9 cellular contexts compared by ENCODE assay signal in the genomic region with DNA sequence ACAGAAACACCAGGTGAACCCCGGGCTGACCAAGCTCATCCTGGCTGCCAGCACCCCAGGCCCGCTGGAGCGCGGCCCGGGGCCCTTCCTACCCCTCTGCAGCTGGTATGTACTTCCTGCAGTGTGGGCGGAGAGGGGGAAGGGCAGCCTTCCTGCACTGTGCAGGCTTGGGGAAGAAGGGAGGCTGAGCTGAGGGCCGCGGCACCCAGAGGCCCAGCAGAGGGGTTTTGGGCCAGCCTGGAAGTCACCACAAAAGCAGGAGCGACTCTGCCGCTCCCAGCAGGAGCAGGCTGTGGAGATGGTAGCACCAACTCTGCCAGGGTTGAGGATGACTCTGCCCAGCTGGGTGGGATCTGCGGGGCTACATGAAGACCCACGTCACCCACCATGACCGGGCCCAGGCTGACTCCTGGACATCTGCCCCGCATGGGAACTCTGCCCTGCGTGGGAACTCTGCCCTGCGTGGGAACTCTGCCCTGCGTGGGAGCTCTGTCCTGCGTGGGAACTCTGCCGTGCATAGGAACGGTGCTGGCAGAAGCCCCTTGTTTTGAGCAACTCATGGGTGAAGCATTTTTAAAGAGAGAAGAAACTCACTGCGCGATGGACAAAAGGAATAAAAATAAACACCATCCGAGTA.
DNase-seq lines count a peak whose midpoint lies in the region; TF ChIP-seq lines count a peak whose summit lies in the region.
"Had no signal": no experiment of that assay in that cellular context is flagged by ENCODE, and none has a peak within 500 bp of the region (broad histone marks: within the 10 kb centered on the region; RNA-seq: fewer than 3 reads in every experiment).

No MANE protein-coding gene starts in this region.

- H3K27ac ChIP-seq in vagina: no peak overlapping the region
- H3K27ac ChIP-seq: parathyroid adenoma had no signal

- no peaks in the 10 kb centered on the region for H3K36me3 Mint-ChIP-seq in activated T-helper 1 cell treated with anti-CD3 and anti-CD28 coated beads, Interleukin-12 subunit alpha, Interleukin-12 subunit beta, Interleukin-2, Interleukin-4 antibody, amounts not matched to agents 30 ng/mL and 10 ng/mL and 1 ng/mL, durations not matched to agents 14 hours and 24 hours and 36 hours (ENCODE audit: low read depth)

- intact Hi-C loops in activated T-helper 1 cell treated with anti-CD3 and anti-CD28 coated beads, Interleukin-12 subunit alpha, Interleukin-12 subunit beta, Interleukin-2, Interleukin-4 antibody, amounts not matched to agents 30 ng/mL and 10 ng/mL and 1 ng/mL, durations not matched to agents 14 hours and 24 hours and 36 hours (cut with micrococcal nuclease): no loop called here
- intact Hi-C loops in vagina (cut with DNase I): no loop called here

- H3K4me1 Mint-ChIP-seq in activated T-helper 1 cell treated with anti-CD3 and anti-CD28 coated beads, Interleukin-12 subunit alpha, Interleukin-12 subunit beta, Interleukin-2, Interleukin-4 antibody, amounts not matched to agents 30 ng/mL and 10 ng/mL and 1 ng/mL, durations not matched to agents 14 hours and 24 hours and 36 hours (ENCODE audit: low read depth): no peaks in the 10 kb centered on the region

- H3K4me3 ChIP-seq in vagina: no peak overlapping the region

- H3K36me3 ChIP-seq in vagina: no peaks in the 10 kb centered on the region

- no peak overlapping the region for H3K4me3 Mint-ChIP-seq in activated T-helper 1 cell treated with anti-CD3 and anti-CD28 coated beads, Interleukin-12 subunit alpha, Interleukin-12 subunit beta, Interleukin-2, Interleukin-4 antibody, amounts not matched to agents 30 ng/mL and 10 ng/mL and 1 ng/mL, durations not matched to agents 14 hours and 24 hours and 36 hours

- H3K4me1 ChIP-seq in vagina: peaks cover 6% of the 10 kb centered on the region
- H3K4me1 ChIP-seq: parathyroid adenoma had no signal

- no peak for TF ChIP-seq CTCF in vagina (IDR thresholded peaks at IDR 0.05)

- TF ChIP-seq POLR2A in vagina (IDR thresholded peaks at IDR 0.05): no peak

- H3K9me3 ChIP-seq in vagina: no peaks in the 10 kb centered on the region

- peak; percentile 53 for DNase-seq in MV-4-11 (lab: John Stamatoyannopoulos, UW)
- peak; percentile 17 for DNase-seq in activated T-cell treated with anti-CD3 and anti-CD28 coated beads for 24 hours (ENCODE audit: low read depth)
- DNase-seq in kidney tubule cell (ENCODE audit: low spot score): peak; percentile 18
- DNase-seq in stimulated activated CD4-positive, alpha-beta T cell treated with anti-CD3 and anti-CD28 coated beads, TNF-alpha, amount 100 ng/mL, for 48 hours (ENCODE audit: low read depth in 3 of 3): peak; percentile 18 to 23 (median 20)
- no peak for DNase-seq in activated T-helper 1 cell treated with anti-CD3 and anti-CD28 coated beads, Interleukin-12 subunit alpha, Interleukin-12 subunit beta, Interleukin-2, Interleukin-4 antibody, amounts not matched to agents 30 ng/mL and 10 ng/mL and 1 ng/mL, durations not matched to agents 14 hours and 24 hours and 36 hours (ENCODE audit: low spot score)
- DNase-seq in DMS79 (lab: John Stamatoyannopoulos, UW): no peak
- DNase-seq in SIG-M5 treated with dmso at 0.1 percent for 504 hours (lab: John Stamatoyannopoulos, UW; ENCODE audit: unreplicated experiment): no peak
- no peak for DNase-seq in vagina (ENCODE audit: extremely low spot score in 2 of 2)

- H3K27me3 Mint-ChIP-seq in activated T-helper 1 cell treated with anti-CD3 and anti-CD28 coated beads, Interleukin-12 subunit alpha, Interleukin-12 subunit beta, Interleukin-2, Interleukin-4 antibody, amounts not matched to agents 30 ng/mL and 10 ng/mL and 1 ng/mL, durations not matched to agents 14 hours and 24 hours and 36 hours (ENCODE audit: insufficient read depth): peaks cover 2% of the 10 kb centered on the region

- H3K27me3 ChIP-seq in vagina: no peaks in the 10 kb centered on the region

- H3K9me3 Mint-ChIP-seq in activated T-helper 1 cell treated with anti-CD3 and anti-CD28 coated beads, Interleukin-12 subunit alpha, Interleukin-12 subunit beta, Interleukin-2, Interleukin-4 antibody, amounts not matched to agents 30 ng/mL and 10 ng/mL and 1 ng/mL, durations not matched to agents 14 hours and 24 hours and 36 hours: no peaks in the 10 kb centered on the region

- no peak overlapping the region for H3K27ac Mint-ChIP-seq in activated T-helper 1 cell treated with anti-CD3 and anti-CD28 coated beads, Interleukin-12 subunit alpha, Interleukin-12 subunit beta, Interleukin-2, Interleukin-4 antibody, amounts not matched to agents 30 ng/mL and 10 ng/mL and 1 ng/mL, durations not matched to agents 14 hours and 24 hours and 36 hours

Comparison
In these comparisons a context has a peak if more than half of its experiments do, and no peak if none do; other contexts are left out.
1. DNase-seq: peak in MV-4-11 (single experiment), activated T-cell treated with anti-CD3 and anti-CD28 coated beads for 24 hours (single experiment), kidney tubule cell (single experiment) and stimulated activated CD4-positive, alpha-beta T cell treated with anti-CD3 and anti-CD28 coated beads, TNF-alpha, amount 100 ng/mL, for 48 hours (3 of 3); none in activated T-helper 1 cell treated with anti-CD3 and anti-CD28 coated beads, Interleukin-12 subunit alpha, Interleukin-12 subunit beta, Interleukin-2, Interleukin-4 antibody, amounts not matched to agents 30 ng/mL and 10 ng/mL and 1 ng/mL, durations not matched to agents 14 hours and 24 hours and 36 hours (single experiment), DMS79 (single experiment), SIG-M5 treated with dmso at 0.1 percent for 504 hours (single experiment) and vagina (0 of 2).